ENCODE assay signal across 28 cellular contexts in the genomic region with DNA sequence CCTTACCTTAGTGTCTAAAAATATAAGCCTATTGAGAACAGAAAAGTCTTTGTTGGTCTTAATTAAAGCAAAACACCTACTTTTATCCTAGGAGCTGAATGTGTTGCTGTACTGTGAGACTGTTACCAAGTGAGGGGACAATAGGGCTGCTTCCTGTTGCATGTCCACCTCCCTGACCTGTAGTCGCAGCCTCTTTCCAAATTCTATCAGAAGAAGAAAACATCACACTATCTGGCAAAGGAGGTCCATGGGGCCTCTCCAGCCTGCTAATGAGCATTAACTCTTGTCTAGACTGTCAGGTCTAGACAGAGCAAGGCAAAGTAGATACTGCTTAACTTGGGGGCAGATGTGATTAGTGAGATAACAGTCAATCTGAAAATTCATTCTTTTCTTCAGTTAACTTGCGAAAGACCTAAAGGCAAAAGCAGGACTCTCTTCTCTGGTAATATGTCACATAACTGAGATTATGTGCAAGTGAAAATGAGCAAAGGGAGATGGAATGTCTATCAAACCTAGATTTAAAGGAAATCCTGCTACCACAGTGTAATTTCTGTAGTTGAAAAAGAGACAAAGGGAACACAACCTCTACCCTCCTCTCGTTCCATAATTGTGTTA.
DNase-seq lines count a peak whose midpoint lies in the region; ATAC-seq, FAIRE-seq and TF ChIP-seq lines count a peak whose summit lies in the region.
"Had no signal": no experiment of that assay in that cellular context is flagged by ENCODE, and none has a peak within 500 bp of the region (broad histone marks: within the 10 kb centered on the region; RNA-seq: fewer than 3 reads in every experiment).

No MANE protein-coding gene starts in this region.

- H3K27me3 ChIP-seq in IMR-90 (ENCODE audit: control insufficient read depth, insufficient read depth, low read length) (no peaks in the 10 kb centered on the region), astrocyte (ENCODE audit: insufficient read depth, low read length) (no peaks in the 10 kb centered on the region)
- H3K27me3 ChIP-seq: esophagus muscularis mucosa, spleen had no signal

- H3K4ac ChIP-seq in IMR-90 (ENCODE audit: low read depth, low read length): peak overlapping the region; percentile 2; the same call in 1 of the 2 replicates

- BruUV-seq in IMR-90 (replicated peaks; lab: Mats Ljungman, UMichigan): no TSS peak

- H4K5ac ChIP-seq in IMR-90 (ENCODE audit: low read depth, low read length): no peak overlapping the region

- no peak for ATAC-seq in IMR-90 (ENCODE audit: low read depth)
- ATAC-seq in HG02759 (IDR thresholded peaks at IDR 0.05; ENCODE audit: unreplicated experiment): no peak
- ATAC-seq: HCT116; left lobe of liver; mucosa of descending colon; stimulated activated naive CD8-positive, alpha-beta T cell treated with anti-CD3 and anti-CD28 coated beads, Interleukin-15, amount 100 ng/mL, for 72 hours had no signal

- H3K9me3 Mint-ChIP-seq in astrocyte (ENCODE audit: unreplicated experiment): peaks cover 2% of the 10 kb centered on the region
- H3K9me3 Mint-ChIP-seq: type B pancreatic cell had no signal

- H2AFZ ChIP-seq in IMR-90 (replicated peaks; ENCODE audit: low read length, poor library complexity) (no peak overlapping the region), astrocyte (ENCODE audit: low read depth, low read length) (no peak overlapping the region)

- no peak overlapping the region for H2AK5ac ChIP-seq in IMR-90 (ENCODE audit: low read depth, low read length)

- intact Hi-C loops in IMR-90 (cut with micrococcal nuclease): no loop called here

- no peak overlapping the region for H3K56ac ChIP-seq in IMR-90 (ENCODE audit: extremely low read depth, insufficient read depth, low read length)

- H3K23ac ChIP-seq in IMR-90 (ENCODE audit: low read depth, low read length): 0 out of 2 replicates have a peak overlapping the region, but pooled peaks have one; percentile 24

- H3K27ac ChIP-seq in IMR-90 (ENCODE audit: insufficient read depth, low read length) (no peak overlapping the region), astrocyte (ENCODE audit: low read depth, low read length) (peak overlapping the region; percentile 68)
- H3K27ac ChIP-seq: esophagus muscularis mucosa, SK-N-MC, spleen had no signal

- H3K27ac Mint-ChIP-seq in astrocyte (ENCODE audit: unreplicated experiment): no peak overlapping the region
- H3K27ac Mint-ChIP-seq: activated B cell treated with CpG ODN at 0.5 μM for 24 hours; stimulated activated naive CD8-positive, alpha-beta T cell treated with anti-CD3 and anti-CD28 coated beads, Interleukin-15, amount 100 ng/mL, for 72 hours; type B pancreatic cell had no signal

- H2BK20ac ChIP-seq in IMR-90 (ENCODE audit: low read depth, low read length): peak overlapping the region; percentile 21

- H3K9ac ChIP-seq in IMR-90 (ENCODE audit: low read depth, low read length) (no peak overlapping the region), astrocyte (ENCODE audit: low read length) (peak overlapping the region; percentile 38)

- H3K4me2 ChIP-seq in IMR-90 (ENCODE audit: low read depth, low read length) (peak overlapping the region; percentile 15), astrocyte (ENCODE audit: low read length) (peak overlapping the region; percentile 74)

- no peaks in the 10 kb centered on the region for H3K79me1 ChIP-seq in IMR-90 (ENCODE audit: low read depth in 1 of 2, low read length in 2 of 2)

- H3K36me3 Mint-ChIP-seq in astrocyte (ENCODE audit: low read depth, unreplicated experiment): no peaks in the 10 kb centered on the region
- H3K36me3 Mint-ChIP-seq: type B pancreatic cell had no signal

- H2AK9ac ChIP-seq in IMR-90 (replicated peaks; ENCODE audit: low read depth, low read length, poor library complexity): no peak overlapping the region

- TF ChIP-seq POLR2A in IMR-90 (IDR thresholded peaks at IDR 0.05; ENCODE audit: low read depth, low read length): no peak
- TF ChIP-seq POLR2A in GM12892 (IDR thresholded peaks at IDR 0.05; ENCODE audit: low read depth, low read length): no peak

- CTCF ChIA-PET in IMR-90 (lab: Yijun Ruan, JAX): no interaction called here

- peak overlapping the region; percentile 52 for H2BK120ac ChIP-seq in IMR-90 (ENCODE audit: low read depth, low read length)

- H2BK5ac ChIP-seq in IMR-90 (ENCODE audit: low read depth, low read length, poor library complexity, severe bottlenecking): no peak overlapping the region

- POLR2A ChIA-PET in IMR-90 (lab: Charles Lee; ENCODE audit: unreplicated experiment): no interaction called here

- dilution Hi-C loops in IMR-90 (cut with HindIII; ENCODE audit: low sequenced_read_pairs, unreplicated experiment): no loop called here

- WGBS in IMR-90 (ENCODE audit: extremely low coverage in 2 of 2, insufficient read length in 1 of 2), 2 experiments: no CpG with 5 or more reads among the region's 3 CpGs

- no peak for TF ChIP-seq CTCF in IMR-90 (conservative IDR thresholded peaks at IDR 0.05; ENCODE audit: low read depth, low read length)
- no peak for TF ChIP-seq CTCF in astrocyte (IDR thresholded peaks at IDR 0.05; ENCODE audit: insufficient read depth, low read depth, low read length)
- TF ChIP-seq CTCF in fibroblast of pulmonary artery (IDR thresholded peaks at IDR 0.05; ENCODE audit: low read length, missing control alignments): no peak

- H4K20me1 ChIP-seq in IMR-90 (ENCODE audit: insufficient read depth, low read length) (no peaks in the 10 kb centered on the region), astrocyte (ENCODE audit: insufficient read depth, low read length) (no peaks in the 10 kb centered on the region)

- FAIRE-seq in astrocyte (lab: Jason Lieb, UNC) (no peak), GM12892 (lab: Jason Lieb, UNC) (no peak)

- no peaks in the 10 kb centered on the region; the same call in 1 of the 2 replicates for H3K9me1 ChIP-seq in IMR-90 (ENCODE audit: insufficient read depth, low read length)

- H3K4me3 ChIP-seq in IMR-90 (ENCODE audit: insufficient read depth, low read depth, low read length) (no peak overlapping the region), astrocyte (ENCODE audit: insufficient read depth, low read depth, low read length) (peak overlapping the region; percentile 8), fibroblast of pulmonary artery (replicated peaks; ENCODE audit: low read depth, low read length) (no peak overlapping the region)
- H3K4me3 ChIP-seq: esophagus muscularis mucosa, mucosa of descending colon, SK-N-MC, spleen had no signal

- DNase-seq in IMR-90 (no peak), astrocyte (ENCODE audit: low read depth) (peak; percentile 3), fibroblast of pulmonary artery (ENCODE audit: low read depth) (peak; percentile 10), retina (peak; percentile 21), DMS79 treated with DMSO at 0.1 percent for 48 hours (lab: John Stamatoyannopoulos, UW) (no peak), GM12892 (ENCODE audit: insufficient read length) (no peak)
- DNase-seq: activated B cell treated with CpG ODN at 0.5 μM for 24 hours; activated CD4-positive, alpha-beta T cell treated with anti-CD3 and anti-CD28 coated beads, Interleukin-2, amount 50 U/mL, for 48 hours; activated effector memory CD4-positive, alpha-beta T cell treated with anti-CD3 and anti-CD28 coated beads, Interleukin-2, amount 50 U/mL, for 16 hours; AML-193; central memory CD4-positive, alpha-beta T cell; DND-41; effector CD4-positive, alpha-beta T cell; MM.1S; mucosa of descending colon; NCI-H1694; NCI-H2227 treated with DMSO at 0.1 percent for 48 hours; spleen; stimulated activated CD4-positive, alpha-beta T cell treated with anti-CD3 and anti-CD28 coated beads, Interleukin-4, amount 100 ng/mL, for 24 hours; stimulated activated naive CD8-positive, alpha-beta T cell treated with anti-CD3 and anti-CD28 coated beads, Interleukin-15, amount 100 ng/mL, for 72 hours; T1000 had no signal

- no peak overlapping the region for H3K4me3 Mint-ChIP-seq in astrocyte (ENCODE audit: unreplicated experiment)
- H3K4me3 Mint-ChIP-seq: activated B cell treated with CpG ODN at 0.5 μM for 24 hours; neural crest cell; stimulated activated naive CD8-positive, alpha-beta T cell treated with anti-CD3 and anti-CD28 coated beads, Interleukin-15, amount 100 ng/mL, for 72 hours; type B pancreatic cell had no signal

- H3K9me3 ChIP-seq in IMR-90 (ENCODE audit: control insufficient read depth, insufficient read depth, low read length): no peaks in the 10 kb centered on the region
- H3K9me3 ChIP-seq in astrocyte (ENCODE audit: insufficient read depth, low read depth, low read length): no peaks in the 10 kb centered on the region
- H3K9me3 ChIP-seq: esophagus muscularis mucosa, mucosa of descending colon, spleen had no signal

- H3K18ac ChIP-seq in IMR-90 (ENCODE audit: low read depth, low read length): no peak overlapping the region

- H3K14ac ChIP-seq in IMR-90 (replicated peaks; ENCODE audit: low read depth, low read length): no peak overlapping the region; the same call in 1 of the 2 replicates

- H3K79me2 ChIP-seq in astrocyte (ENCODE audit: insufficient read depth, low read length): no peaks in the 10 kb centered on the region

- H3K4me1 ChIP-seq in IMR-90 (ENCODE audit: control insufficient read depth, insufficient read depth, low read length) (peaks cover 3% of the 10 kb centered on the region; the same call in 1 of the 2 replicates), astrocyte (ENCODE audit: insufficient read depth, low read length) (peaks cover 26% of the 10 kb centered on the region)
- H3K4me1 ChIP-seq: esophagus muscularis mucosa, spleen had no signal

- H2BK15ac ChIP-seq in IMR-90 (ENCODE audit: low read depth, low read length): no peak overlapping the region; the same call in 2 of the 3 replicates

- TF ChIP-seq RAD21 in IMR-90 (IDR thresholded peaks at IDR 0.05; ENCODE audit: low read length): no peak

- H3K4me1 Mint-ChIP-seq in astrocyte (ENCODE audit: low read depth, unreplicated experiment): peaks cover 14% of the 10 kb centered on the region
- H3K4me1 Mint-ChIP-seq: activated B cell treated with CpG ODN at 0.5 μM for 24 hours; stimulated activated naive CD8-positive, alpha-beta T cell treated with anti-CD3 and anti-CD28 coated beads, Interleukin-15, amount 100 ng/mL, for 72 hours had no signal

- H4K91ac ChIP-seq in IMR-90 (ENCODE audit: insufficient read depth, low read depth, low read length): no peak overlapping the region

- no peaks in the 10 kb centered on the region for H3K27me3 Mint-ChIP-seq in astrocyte (ENCODE audit: low read depth, unreplicated experiment)
- H3K27me3 Mint-ChIP-seq: type B pancreatic cell had no signal

- no peak overlapping the region for H4K8ac ChIP-seq in IMR-90 (ENCODE audit: low read depth in 2 of 2, low read length in 2 of 2)

- H3K36me3 ChIP-seq in IMR-90 (ENCODE audit: control insufficient read depth, insufficient read depth, low read length) (no peaks in the 10 kb centered on the region), astrocyte (ENCODE audit: insufficient read depth, low read length) (no peaks in the 10 kb centered on the region)
- H3K36me3 ChIP-seq: esophagus muscularis mucosa, spleen had no signal

- in situ Hi-C loops in IMR-90 (cut with MboI; ENCODE audit: low sequenced_read_pairs): no loop called here

TF ChIP-seq in IMR-90, 13 proteins besides CTCF, POLR2A, EP300 and RAD21:
- TF ChIP-seq NFE2L2 (IDR thresholded peaks at IDR 0.05; ENCODE audit: low read depth, low read length) (no peak), CEBPB (IDR thresholded peaks at IDR 0.05; ENCODE audit: low read depth, low read length) (peak; percentile 25; the same call in 1 of the 2 replicates)

Comparison
In these comparisons a context has a peak if more than half of its experiments do, and no peak if none do; other contexts are left out.
1. DNase-seq: peak in astrocyte (single experiment), fibroblast of pulmonary artery (single experiment) and retina (single experiment); none in IMR-90 (single experiment), DMS79 treated with DMSO at 0.1 percent for 48 hours (single experiment) and GM12892 (single experiment).